ENCODE assay signal across 8 cellular contexts in the genomic region with DNA sequence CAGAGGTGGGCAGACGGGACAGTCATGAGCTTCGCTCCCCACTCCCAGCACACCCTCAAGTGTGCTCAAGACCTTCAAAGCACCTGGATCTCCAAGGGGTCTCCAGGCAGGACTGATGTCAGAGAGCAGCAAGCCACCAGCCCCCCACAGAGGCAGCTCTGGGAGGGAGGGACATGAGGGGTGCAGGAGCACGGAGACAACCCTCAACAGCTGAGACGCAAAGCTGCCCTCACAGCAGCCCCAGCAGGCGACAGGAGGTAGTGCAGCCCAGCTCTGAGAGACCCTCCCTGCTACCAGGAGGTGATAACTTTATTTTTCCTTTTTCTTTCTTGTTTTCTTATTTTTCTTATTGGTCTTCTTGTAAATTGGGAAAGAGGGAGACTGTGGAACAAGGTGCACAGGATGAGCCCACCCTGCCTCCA. TPM values are rescaled to one million over a fixed set of nuclear protein-coding genes. Genes with fewer than 3 reads are reported as not detected.
DNase-seq lines count a peak whose midpoint lies in the region; ATAC-seq and TF ChIP-seq lines count a peak whose summit lies in the region.

No MANE protein-coding gene starts in this region.

- H3K9me3 ChIP-seq in breast epithelium, result no peaks in the 10 kb centered on the region

- no peak overlapping the region for H3K4me3 Mint-ChIP-seq in Calu3 (ENCODE audit: low read depth, unreplicated experiment)
- H3K4me3 Mint-ChIP-seq in natural killer cell treated with Interleukin-12 subunit alpha and Interleukin-12 subunit beta and Interleukin-15 and Interleukin-18, amount 100 ng/mL, for 72 hours, result no peak overlapping the region
- H3K4me3 Mint-ChIP-seq in activated T-helper 2 cell treated with anti-CD3 and anti-CD28 coated beads, Interferon-gamma antibody, Interleukin-2, Interleukin-4, amounts not matched to agents 10 μg/mL and 5 μg/mL and 100 μg/mL, durations not matched to agents 14 hours and 24 hours and 36 hours (ENCODE audit: low read depth), result no peak overlapping the region

- no peak overlapping the region for H3K27ac ChIP-seq in breast epithelium

- no peaks in the 10 kb centered on the region for H3K27me3 Mint-ChIP-seq in Calu3 (ENCODE audit: unreplicated experiment)
- H3K27me3 Mint-ChIP-seq in natural killer cell treated with Interleukin-12 subunit alpha and Interleukin-12 subunit beta and Interleukin-15 and Interleukin-18, amount 100 ng/mL, for 72 hours, result no peaks in the 10 kb centered on the region
- H3K27me3 Mint-ChIP-seq in activated T-helper 2 cell treated with anti-CD3 and anti-CD28 coated beads, Interferon-gamma antibody, Interleukin-2, Interleukin-4, amounts not matched to agents 10 μg/mL and 5 μg/mL and 100 μg/mL, durations not matched to agents 14 hours and 24 hours and 36 hours (ENCODE audit: low read depth), result no peaks in the 10 kb centered on the region

- intact Hi-C loops in Calu3 (cut with micrococcal nuclease; ENCODE audit: unreplicated experiment), result no loop called here
- intact Hi-C loops in breast epithelium (cut with DNase I; ENCODE audit: low total_unique reads), result loop anchor here (2.0 kb wide), 1 partner anchor 54 kb away; no protein-coding TSS in a partner anchor
- intact Hi-C loops in activated T-helper 2 cell treated with anti-CD3 and anti-CD28 coated beads, Interferon-gamma antibody, Interleukin-2, Interleukin-4, amounts not matched to agents 10 μg/mL and 5 μg/mL and 100 μg/mL, durations not matched to agents 14 hours and 24 hours and 36 hours (cut with micrococcal nuclease), result no loop called here

- TF ChIP-seq CTCF in Calu3 (IDR thresholded peaks at IDR 0.05; ENCODE audit: unreplicated experiment) (peak; percentile 44), breast epithelium (IDR thresholded peaks at IDR 0.05) (peak in 2 of 3 donors; percentile 18 to 44)

- H3K4me1 Mint-ChIP-seq in Calu3 (ENCODE audit: low read depth, unreplicated experiment), result no peaks in the 10 kb centered on the region
- H3K4me1 Mint-ChIP-seq in natural killer cell treated with Interleukin-12 subunit alpha and Interleukin-12 subunit beta and Interleukin-15 and Interleukin-18, amount 100 ng/mL, for 72 hours (ENCODE audit: low read depth in 2 of 2), result no peaks in the 10 kb centered on the region
- H3K4me1 Mint-ChIP-seq in activated T-helper 2 cell treated with anti-CD3 and anti-CD28 coated beads, Interferon-gamma antibody, Interleukin-2, Interleukin-4, amounts not matched to agents 10 μg/mL and 5 μg/mL and 100 μg/mL, durations not matched to agents 14 hours and 24 hours and 36 hours (ENCODE audit: low read depth), result peaks cover 4% of the 10 kb centered on the region

- no TSS peak for BruUV-seq in Calu3 (replicated peaks; lab: Mats Ljungman, UMichigan)

- CTCF ChIA-PET in Calu3 (lab: Charles Lee), result interaction anchor here (1.1 kb wide), 1 partner anchor 50 kb away, joined by 6 read pairs; no protein-coding TSS in a partner anchor

- H3K27ac Mint-ChIP-seq in Calu3 (ENCODE audit: unreplicated experiment), result no peak overlapping the region
- H3K27ac Mint-ChIP-seq in natural killer cell treated with Interleukin-12 subunit alpha and Interleukin-12 subunit beta and Interleukin-15 and Interleukin-18, amount 100 ng/mL, for 72 hours, result no peak overlapping the region
- no peak overlapping the region for H3K27ac Mint-ChIP-seq in activated T-helper 2 cell treated with anti-CD3 and anti-CD28 coated beads, Interferon-gamma antibody, Interleukin-2, Interleukin-4, amounts not matched to agents 10 μg/mL and 5 μg/mL and 100 μg/mL, durations not matched to agents 14 hours and 24 hours and 36 hours

- no peak overlapping the region for H3K4me3 ChIP-seq in breast epithelium

- peaks cover 0 to 5% of the 10 kb centered on the region in 2 donors for H3K4me1 ChIP-seq in breast epithelium

- H3K27me3 ChIP-seq in breast epithelium, result no peaks in the 10 kb centered on the region

- DNase-seq in Calu3 (no peak), HT-29 (ENCODE audit: low spot score) (peak; percentile 9), breast epithelium (ENCODE audit: low spot score in 2 of 2) (no peak), NCI-H1048 (lab: John Stamatoyannopoulos, UW) (no peak), T-helper 9 cell (no peak)
- DNase-seq in natural killer cell treated with Interleukin-12 subunit alpha and Interleukin-12 subunit beta and Interleukin-15 and Interleukin-18, amount 100 ng/mL, for 72 hours (ENCODE audit: low spot score), result peak; percentile 45
- DNase-seq in activated T-helper 2 cell treated with anti-CD3 and anti-CD28 coated beads, Interferon-gamma antibody, Interleukin-2, Interleukin-4, amounts not matched to agents 10 μg/mL and 5 μg/mL and 100 μg/mL, durations not matched to agents 14 hours and 24 hours and 36 hours (ENCODE audit: low spot score), result no peak

- ATAC-seq in natural killer cell treated with Interleukin-12 subunit alpha and Interleukin-12 subunit beta and Interleukin-15 and Interleukin-18, amount 100 ng/mL, for 72 hours, result no peak
- no peak for ATAC-seq in GM19035 (IDR thresholded peaks at IDR 0.05; ENCODE audit: unreplicated experiment)

- H3K36me3 Mint-ChIP-seq in Calu3 (ENCODE audit: insufficient read depth, unreplicated experiment), result peaks cover 35% of the 10 kb centered on the region
- H3K36me3 Mint-ChIP-seq in natural killer cell treated with Interleukin-12 subunit alpha and Interleukin-12 subunit beta and Interleukin-15 and Interleukin-18, amount 100 ng/mL, for 72 hours, result no peaks in the 10 kb centered on the region
- peaks cover 48% of the 10 kb centered on the region for H3K36me3 Mint-ChIP-seq in activated T-helper 2 cell treated with anti-CD3 and anti-CD28 coated beads, Interferon-gamma antibody, Interleukin-2, Interleukin-4, amounts not matched to agents 10 μg/mL and 5 μg/mL and 100 μg/mL, durations not matched to agents 14 hours and 24 hours and 36 hours (ENCODE audit: low read depth)

- no peak for TF ChIP-seq POLR2A in breast epithelium (IDR thresholded peaks at IDR 0.05)

- H3K36me3 ChIP-seq in breast epithelium, result no peaks in the 10 kb centered on the region

- H3K9me3 Mint-ChIP-seq in Calu3 (ENCODE audit: low read depth, unreplicated experiment), result no peaks in the 10 kb centered on the region
- H3K9me3 Mint-ChIP-seq in natural killer cell treated with Interleukin-12 subunit alpha and Interleukin-12 subunit beta and Interleukin-15 and Interleukin-18, amount 100 ng/mL, for 72 hours, result no peaks in the 10 kb centered on the region
- H3K9me3 Mint-ChIP-seq in activated T-helper 2 cell treated with anti-CD3 and anti-CD28 coated beads, Interferon-gamma antibody, Interleukin-2, Interleukin-4, amounts not matched to agents 10 μg/mL and 5 μg/mL and 100 μg/mL, durations not matched to agents 14 hours and 24 hours and 36 hours, result peaks cover 3% of the 10 kb centered on the region

RNA-seq across cellular contexts. Expression of a gene that starts 17.9 kb away (rescaled TPM):
- total RNA-seq in Calu3 (2022) (72.3 and 73.3 TPM in 2 replicates), breast epithelium (100 to 1,000 TPM; 181 to 225 (median 223) TPM)
- 243 and 250 TPM in 2 replicates for total RNA-seq in HT-29 (2014; rRNA removed; shearing (Covaris generic))
- total RNA-seq in natural killer cell treated with Interleukin-12 subunit alpha and Interleukin-12 subunit beta and Interleukin-15 and Interleukin-18, amount 100 ng/mL, for 72 hours, result 100 to 1,000 TPM in 1 of 2 donors, 10 to 100 TPM in 1; 74.5 to 157 TPM
- total RNA-seq in activated T-helper 2 cell treated with anti-CD3 and anti-CD28 coated beads, Interferon-gamma antibody, Interleukin-2, Interleukin-4, amounts not matched to agents 10 μg/mL and 5 μg/mL and 100 μg/mL, durations not matched to agents 14 hours and 24 hours and 36 hours, result 96.0 and 104 TPM in 2 replicates

RNA-seq across cellular contexts. Expression of a gene that starts 24.7 kb away (rescaled TPM):
- total RNA-seq in Calu3 (2022) (118 and 120 TPM in 2 replicates), breast epithelium (100 to 1,000 TPM in 2 of 3 donors, 10 to 100 TPM in 1; 91.9 to 119 (median 116) TPM)
- total RNA-seq in HT-29 (2014; rRNA removed; shearing (Covaris generic)), result 161 and 168 TPM in 2 replicates
- 100 to 1,000 TPM; 128 to 229 TPM for total RNA-seq in natural killer cell treated with Interleukin-12 subunit alpha and Interleukin-12 subunit beta and Interleukin-15 and Interleukin-18, amount 100 ng/mL, for 72 hours
- total RNA-seq in activated T-helper 2 cell treated with anti-CD3 and anti-CD28 coated beads, Interferon-gamma antibody, Interleukin-2, Interleukin-4, amounts not matched to agents 10 μg/mL and 5 μg/mL and 100 μg/mL, durations not matched to agents 14 hours and 24 hours and 36 hours, result 145 TPM in 2 replicates

RNA-seq across cellular contexts. Expression of a gene that starts 30.0 kb away (rescaled TPM):
- 11.8 and 13.9 TPM in 2 replicates for total RNA-seq in Calu3 (2022)
- total RNA-seq in HT-29 (2014; rRNA removed; shearing (Covaris generic)), result 12.1 and 17.2 TPM in 2 replicates
- total RNA-seq in breast epithelium, result 10 to 100 TPM in 1 of 3 donors, 1 to 10 TPM in 2; 3.5 to 11.4 (median 9.2) TPM
- total RNA-seq in natural killer cell treated with Interleukin-12 subunit alpha and Interleukin-12 subunit beta and Interleukin-15 and Interleukin-18, amount 100 ng/mL, for 72 hours, result 1 to 10 TPM; 1.3 to 3.0 TPM
- 5.2 and 5.4 TPM in 2 replicates for total RNA-seq in activated T-helper 2 cell treated with anti-CD3 and anti-CD28 coated beads, Interferon-gamma antibody, Interleukin-2, Interleukin-4, amounts not matched to agents 10 μg/mL and 5 μg/mL and 100 μg/mL, durations not matched to agents 14 hours and 24 hours and 36 hours

RNA-seq across cellular contexts. Expression of a gene that starts 46.8 kb away (rescaled TPM):
- total RNA-seq in Calu3 (2022), result 8.6 and 10.0 TPM in 2 replicates
- total RNA-seq in HT-29 (2014; rRNA removed; shearing (Covaris generic)), result 2.1 and 8.3 TPM in 2 replicates
- 10 to 100 TPM in 1 of 3 donors, 1 to 10 TPM in 2; 6.9 to 13.0 (median 7.3) TPM for total RNA-seq in breast epithelium
- total RNA-seq in natural killer cell treated with Interleukin-12 subunit alpha and Interleukin-12 subunit beta and Interleukin-15 and Interleukin-18, amount 100 ng/mL, for 72 hours, result under 1 TPM; 0.50 to 0.61 TPM
- total RNA-seq in activated T-helper 2 cell treated with anti-CD3 and anti-CD28 coated beads, Interferon-gamma antibody, Interleukin-2, Interleukin-4, amounts not matched to agents 10 μg/mL and 5 μg/mL and 100 μg/mL, durations not matched to agents 14 hours and 24 hours and 36 hours, result 1.1 and 2.4 TPM in 2 replicates

Comparison
In these comparisons a context has a peak if more than half of its experiments do, and no peak if none do; other contexts are left out.
1. DNase-seq: peak in HT-29 (single experiment) and natural killer cell treated with Interleukin-12 subunit alpha and Interleukin-12 subunit beta and Interleukin-15 and Interleukin-18, amount 100 ng/mL, for 72 hours (single experiment); none in Calu3 (single experiment), breast epithelium (0 of 2), activated T-helper 2 cell treated with anti-CD3 and anti-CD28 coated beads, Interferon-gamma antibody, Interleukin-2, Interleukin-4, amounts not matched to agents 10 μg/mL and 5 μg/mL and 100 μg/mL, durations not matched to agents 14 hours and 24 hours and 36 hours (single experiment), NCI-H1048 (single experiment) and T-helper 9 cell (single experiment).